ENCODE assay signal across 2 cellular contexts in genomic region chr19:40804783-40805242, GRCh38.
TF ChIP-seq lines count a peak whose summit lies in the region.

No MANE protein-coding gene starts in this region.

TF ChIP-seq in SK-N-SH, 30 proteins besides CTCF, POLR2A, EP300 and RAD21 (continued from another document):
- TF ChIP-seq MXI1 (IDR thresholded peaks at IDR 0.05; ENCODE audit: low read depth, low read length), result no peak
- TF ChIP-seq EZH2phosphoT487 (IDR thresholded peaks at IDR 0.05; ENCODE audit: borderline replicate concordance, low read depth), result no peak
- no peak for TF ChIP-seq SMC3 (IDR thresholded peaks at IDR 0.05; ENCODE audit: low read depth, low read length)
- no peak for TF ChIP-seq YY1 (IDR thresholded peaks at IDR 0.05; ENCODE audit: low read depth)
- TF ChIP-seq ZBTB33 (IDR thresholded peaks at IDR 0.05; ENCODE audit: borderline replicate concordance, low read depth), result no peak
- no peak for TF ChIP-seq USF1 (IDR thresholded peaks at IDR 0.05; ENCODE audit: borderline replicate concordance, low read depth)
- TF ChIP-seq FOSL2 (IDR thresholded peaks at IDR 0.05; ENCODE audit: borderline replicate concordance, low read depth), result no peak

TF ChIP-seq in SK-N-SH treated with all-trans-retinoic acid at 6 μM for 48 hours, 23 proteins besides CTCF, POLR2A, EP300 and RAD21 (continued from another document):
- TF ChIP-seq ZNF70 (CRISPR knock-in tag; IDR thresholded peaks at IDR 0.05) (no peak), SNAI2 (CRISPR knock-in tag; IDR thresholded peaks at IDR 0.05) (no peak), PPARA (CRISPR knock-in tag; IDR thresholded peaks at IDR 0.05; ENCODE audit: borderline replicate concordance) (no peak), ZC3H10 (CRISPR knock-in tag; IDR thresholded peaks at IDR 0.05) (no peak)
